Comparison of ENCODE assay signal across 8 cellular contexts in the genomic region with DNA sequence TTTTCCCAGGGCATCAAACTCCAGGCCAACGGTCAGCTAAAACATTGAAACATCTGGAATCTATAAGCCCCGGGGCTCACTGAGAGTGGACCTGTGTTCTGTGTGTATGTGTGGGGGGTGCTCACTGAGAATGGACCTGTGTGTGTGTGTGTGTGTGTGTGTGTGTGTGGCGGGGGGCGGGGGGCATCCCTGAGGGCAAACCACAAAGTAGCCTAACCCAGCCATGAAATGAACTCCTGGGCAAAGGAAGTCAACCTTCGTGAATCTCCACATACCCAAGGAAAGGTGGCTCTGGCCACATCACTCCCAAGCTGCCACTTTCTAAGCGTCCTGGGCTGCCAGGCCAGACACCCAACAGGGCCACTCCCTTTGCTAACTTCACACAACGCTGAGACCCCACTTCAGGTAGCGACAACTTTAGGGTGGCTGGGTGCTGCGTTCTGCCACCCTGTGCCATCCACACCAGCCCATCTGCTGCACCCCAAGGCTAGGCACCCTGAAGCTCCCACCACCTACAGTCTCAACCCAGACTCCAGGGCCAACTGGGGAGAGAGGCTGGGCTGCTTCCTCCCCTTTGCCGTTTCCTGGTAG. TPM values are rescaled to one million over a fixed set of nuclear protein-coding genes. Genes with fewer than 3 reads are reported as not detected.
DNase-seq lines count a peak whose midpoint lies in the region; ATAC-seq and TF ChIP-seq lines count a peak whose summit lies in the region.

No MANE protein-coding gene starts in this region.

- CTCF ChIA-PET in HEK293 (lab: Yijun Ruan, JAX), result interaction anchor here (0.7 to 1.7 kb wide), 4 partner anchors 9 to 113 kb away, joined by 3 to 11 read pairs (median 4); partner anchors contain the start of gene PCYT2
- CTCF ChIA-PET in activated CD4-positive, alpha-beta memory T cell treated with anti-CD3 and anti-CD28 coated beads, Interleukin-2, amount 10 ng/mL, durations not matched to agents 7 days and 5 days (lab: Charles Lee), result interaction anchor here (0.8 to 2.7 kb wide), 6 partner anchors 9 to 112 kb away, joined by 3 to 13 read pairs (median 4); partner anchors contain the start of genes DCXR and P4HB

- POLR2A ChIA-PET in HEK293 (lab: Yijun Ruan, JAX), result interaction anchor here (0.5 to 3.2 kb wide), 17 partner anchors 9 to 1377 kb away, joined by 3 to 22 read pairs (median 4); partner anchors contain the start of genes ARL16, DCXR, HGS and LRRC45
- POLR2A ChIA-PET in activated CD4-positive, alpha-beta memory T cell treated with anti-CD3 and anti-CD28 coated beads, Interleukin-2, amount 10 ng/mL, durations not matched to agents 7 days and 5 days (lab: Charles Lee), result interaction anchor here (0.7 to 7.6 kb wide), 17 partner anchors 9 to 523 kb away, joined by 3 to 62 read pairs (median 4); partner anchors contain the start of genes ARHGDIA, ARL16, CENPX and DCXR

- intact Hi-C loops in head of caudate nucleus (cut with DNase I), result no loop called here

- peaks cover 16% of the 10 kb centered on the region for H3K36me3 Mint-ChIP-seq in activated CD4-positive, alpha-beta memory T cell treated with anti-CD3 and anti-CD28 coated beads, Interleukin-2, amount 10 ng/mL, durations not matched to agents 7 days and 5 days (ENCODE audit: low read depth)

- H3K9me3 ChIP-seq in HEK293 (ENCODE audit: control insufficient read depth, insufficient read depth, low read depth, low read length) (no peaks in the 10 kb centered on the region), hepatocyte (ENCODE audit: low read depth) (no peaks in the 10 kb centered on the region), smooth muscle cell (replicated peaks; ENCODE audit: low read depth) (no peaks in the 10 kb centered on the region)

- WGBS in hepatocyte (ENCODE audit: low lambda C conversion rate, missing lambda C conversion rate), result 62% methylated on average over 10 of the region's 10 CpGs
- 66% methylated on average over 10 of the region's 10 CpGs for WGBS in smooth muscle cell (ENCODE audit: low lambda C conversion rate)

- H3K4me3 ChIP-seq in HEK293 (ENCODE audit: low read depth, low read length) (peak overlapping the region; percentile 79), hepatocyte (no peak overlapping the region), smooth muscle cell (peak overlapping the region; percentile 92)

- H3K4me1 ChIP-seq in HEK293 (ENCODE audit: control insufficient read depth, insufficient read depth, low read length), result peaks cover 3% of the 10 kb centered on the region; the same call in 1 of the 2 replicates
- peaks cover 46% of the 10 kb centered on the region for H3K4me1 ChIP-seq in hepatocyte (ENCODE audit: insufficient read depth)
- H3K4me1 ChIP-seq in smooth muscle cell (ENCODE audit: low read depth), result peaks cover 32% of the 10 kb centered on the region

- peaks cover 10% of the 10 kb centered on the region for H3F3A ChIP-seq in smooth muscle cell (ENCODE audit: low read depth)

- peaks cover 56% of the 10 kb centered on the region for H3K79me2 ChIP-seq in hepatocyte
- H3K79me2 ChIP-seq in smooth muscle cell (ENCODE audit: low read depth), result peaks cover 61% of the 10 kb centered on the region

- TF ChIP-seq CTCF in HEK293 (tag by site-specific recombination; IDR thresholded peaks at IDR 0.05), result no peak
- TF ChIP-seq CTCF in hepatocyte (IDR thresholded peaks at IDR 0.05; ENCODE audit: poor library complexity), result no peak
- TF ChIP-seq CTCF in smooth muscle cell (IDR thresholded peaks at IDR 0.05; ENCODE audit: borderline replicate concordance, insufficient read depth, poor library complexity, severe bottlenecking), result no peak

- no peak for DNase-seq in activated CD4-positive, alpha-beta memory T cell treated with anti-CD3 and anti-CD28 coated beads, Interleukin-2, amount 10 ng/mL, durations not matched to agents 7 days and 5 days
- no peak for DNase-seq in hepatocyte (ENCODE audit: low spot score)
- no peak for DNase-seq in smooth muscle cell (lab: John Stamatoyannopoulos, UW; ENCODE audit: unreplicated experiment)
- no peak for DNase-seq in NCI-H526 treated with DMSO at 0.1 percent for 48 hours (lab: John Stamatoyannopoulos, UW)
- no peak for DNase-seq in A172 (ENCODE audit: low spot score)
- DNase-seq in head of caudate nucleus, result no peak

- H3K27ac Mint-ChIP-seq in activated CD4-positive, alpha-beta memory T cell treated with anti-CD3 and anti-CD28 coated beads, Interleukin-2, amount 10 ng/mL, durations not matched to agents 7 days and 5 days, result peak overlapping the region; percentile 94

- H3K4me2 ChIP-seq in hepatocyte (peak overlapping the region; percentile 83), smooth muscle cell (peak overlapping the region; percentile 98)

- peak overlapping the region; percentile 91 for H3K4me3 Mint-ChIP-seq in activated CD4-positive, alpha-beta memory T cell treated with anti-CD3 and anti-CD28 coated beads, Interleukin-2, amount 10 ng/mL, durations not matched to agents 7 days and 5 days

- no peaks in the 10 kb centered on the region for H3K9me3 Mint-ChIP-seq in activated CD4-positive, alpha-beta memory T cell treated with anti-CD3 and anti-CD28 coated beads, Interleukin-2, amount 10 ng/mL, durations not matched to agents 7 days and 5 days

- H2AFZ ChIP-seq in hepatocyte (no peak overlapping the region), smooth muscle cell (ENCODE audit: low read depth) (no peak overlapping the region)

- H3K27me3 ChIP-seq in hepatocyte (no peaks in the 10 kb centered on the region), smooth muscle cell (ENCODE audit: low read depth) (no peaks in the 10 kb centered on the region)

- peaks cover 42% of the 10 kb centered on the region for H3K4me1 Mint-ChIP-seq in activated CD4-positive, alpha-beta memory T cell treated with anti-CD3 and anti-CD28 coated beads, Interleukin-2, amount 10 ng/mL, durations not matched to agents 7 days and 5 days

- peaks cover 46% of the 10 kb centered on the region for H4K20me1 ChIP-seq in hepatocyte (ENCODE audit: insufficient read depth, poor library complexity, severe bottlenecking)
- peaks cover 58% of the 10 kb centered on the region for H4K20me1 ChIP-seq in smooth muscle cell (ENCODE audit: low read depth)

- H3K36me3 ChIP-seq in HEK293 (ENCODE audit: control insufficient read depth in 2 of 2, insufficient read depth in 1 of 2, low read length in 2 of 2), result peaks cover 6 to 18% of the 10 kb centered on the region in 2 experiments; a peak in 1 of 3 replicates
- H3K36me3 ChIP-seq in hepatocyte (replicated peaks; ENCODE audit: insufficient read depth, low read depth), result no peaks in the 10 kb centered on the region
- no peaks in the 10 kb centered on the region for H3K36me3 ChIP-seq in smooth muscle cell (ENCODE audit: low read depth)

- H3K9me2 ChIP-seq in hepatocyte (replicated peaks; ENCODE audit: insufficient read depth), result no peaks in the 10 kb centered on the region

- H3K9ac ChIP-seq in smooth muscle cell (ENCODE audit: low read depth), result peak overlapping the region; percentile 100

- no peak for ATAC-seq in HG02798 (IDR thresholded peaks at IDR 0.05; ENCODE audit: poor library complexity, unreplicated experiment)

- peak overlapping the region; percentile 90 for H3K27ac ChIP-seq in HEK293 (ENCODE audit: extremely low read depth, low read depth, low read length)
- peak overlapping the region; percentile 97 for H3K27ac ChIP-seq in hepatocyte
- peak overlapping the region; percentile 100 for H3K27ac ChIP-seq in smooth muscle cell (ENCODE audit: low read depth)

- peaks cover 4% of the 10 kb centered on the region for H3K27me3 Mint-ChIP-seq in activated CD4-positive, alpha-beta memory T cell treated with anti-CD3 and anti-CD28 coated beads, Interleukin-2, amount 10 ng/mL, durations not matched to agents 7 days and 5 days

RNA-seq across cellular contexts. Expression of gene MAFG, which starts 1.6 kb away (rescaled TPM):
- total RNA-seq in activated CD4-positive, alpha-beta memory T cell treated with anti-CD3 and anti-CD28 coated beads, Interleukin-2, amount 10 ng/mL, durations not matched to agents 7 days and 5 days, result 10 to 100 TPM; 35.2 to 36.5 TPM
- 18.1 and 21.3 TPM in 2 replicates for total RNA-seq in hepatocyte
- polyA plus RNA-seq in hepatocyte, result 28.5 and 37.4 TPM in 2 replicates
- 13.7 and 15.3 TPM in 2 replicates for total RNA-seq in smooth muscle cell
- 30.3 and 39.0 TPM in 2 replicates for polyA plus RNA-seq in smooth muscle cell
- total RNA-seq in A172 (2014; rRNA removed; shearing (Covaris generic)), result 30.1 and 37.6 TPM in 2 replicates

RNA-seq across cellular contexts. Expression of gene SIRT7, which starts 8.0 kb away (rescaled TPM):
- 10 to 100 TPM; 55.8 to 58.4 TPM for total RNA-seq in activated CD4-positive, alpha-beta memory T cell treated with anti-CD3 and anti-CD28 coated beads, Interleukin-2, amount 10 ng/mL, durations not matched to agents 7 days and 5 days
- 16.5 and 18.6 TPM in 2 replicates for total RNA-seq in hepatocyte
- polyA plus RNA-seq in hepatocyte, result 35.2 and 36.0 TPM in 2 replicates
- total RNA-seq in smooth muscle cell, result 9.5 and 19.9 TPM in 2 replicates
- polyA plus RNA-seq in smooth muscle cell, result 10.1 and 27.9 TPM in 2 replicates
- total RNA-seq in A172 (2014; rRNA removed; shearing (Covaris generic)), result 34.9 and 47.0 TPM in 2 replicates

RNA-seq across cellular contexts. Expression of gene PYCR1, which starts 11.1 kb away (rescaled TPM):
- total RNA-seq in activated CD4-positive, alpha-beta memory T cell treated with anti-CD3 and anti-CD28 coated beads, Interleukin-2, amount 10 ng/mL, durations not matched to agents 7 days and 5 days, result 10 to 100 TPM; 25.8 to 34.7 TPM
- total RNA-seq in hepatocyte (109 and 113 TPM in 2 replicates), smooth muscle cell (144 and 157 TPM in 2 replicates)
- polyA plus RNA-seq in hepatocyte (149 and 162 TPM in 2 replicates), smooth muscle cell (213 and 339 TPM in 2 replicates)
- total RNA-seq in A172 (2014; rRNA removed; shearing (Covaris generic)), result 70.2 and 84.1 TPM in 2 replicates

RNA-seq across cellular contexts. Expression of gene PCYT2, which starts 14.8 kb away (rescaled TPM):
- total RNA-seq in activated CD4-positive, alpha-beta memory T cell treated with anti-CD3 and anti-CD28 coated beads, Interleukin-2, amount 10 ng/mL, durations not matched to agents 7 days and 5 days, result 10 to 100 TPM; 41.6 to 44.4 TPM
- 81.1 and 84.7 TPM in 2 replicates for total RNA-seq in hepatocyte
- polyA plus RNA-seq in hepatocyte, result 124 and 126 TPM in 2 replicates
- 10.3 and 11.4 TPM in 2 replicates for total RNA-seq in smooth muscle cell
- polyA plus RNA-seq in smooth muscle cell, result 27.9 and 50.6 TPM in 2 replicates
- 93.8 and 108 TPM in 2 replicates for total RNA-seq in A172 (2014; rRNA removed; shearing (Covaris generic))

RNA-seq across cellular contexts. Expression of gene MYADML2, which starts 21.1 kb away (rescaled TPM):
- not detected for total RNA-seq in activated CD4-positive, alpha-beta memory T cell treated with anti-CD3 and anti-CD28 coated beads, Interleukin-2, amount 10 ng/mL, durations not matched to agents 7 days and 5 days
- total RNA-seq in hepatocyte, result not detected in 2 replicates
- polyA plus RNA-seq in hepatocyte, result 0.06 TPM in 2 replicates
- total RNA-seq in smooth muscle cell, result not detected in 2 replicates
- polyA plus RNA-seq in smooth muscle cell, result 0.82 TPM in 1 of 2 replicates, not detected in the other
- not detected in 2 replicates for total RNA-seq in A172 (2014; rRNA removed; shearing (Covaris generic))
